ENCODE assay signal across 27 cellular contexts in the genomic region with DNA sequence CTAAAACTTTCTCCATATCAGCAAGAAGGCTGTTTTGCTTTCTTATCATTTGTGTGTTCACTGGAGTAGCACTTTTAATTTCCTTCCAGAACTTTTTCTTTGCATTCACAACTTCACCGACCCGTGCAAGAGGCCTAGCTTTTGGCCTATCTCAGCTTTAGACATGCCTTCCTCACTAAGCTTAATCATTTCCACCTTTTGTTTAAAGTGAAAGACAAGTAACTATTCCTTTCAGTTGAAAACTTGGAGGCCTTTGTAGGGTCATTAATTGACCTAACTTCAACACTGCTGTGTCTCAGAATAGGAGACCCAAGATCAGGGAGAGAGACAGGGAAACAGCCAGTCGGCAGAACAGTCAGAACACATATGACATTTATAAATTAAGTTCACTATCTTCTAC.
"Had no signal": no experiment of that assay in that cellular context is flagged by ENCODE, and none has a peak within 500 bp of the region (broad histone marks: within the 10 kb centered on the region; RNA-seq: fewer than 3 reads in every experiment).

No MANE protein-coding gene starts in this region.

- ATAC-seq: activated T-helper 17 cell treated with anti-CD3 and anti-CD28 coated beads, Interleukin-2, amount 50 U/mL, for 72 hours; Panc1 had no signal

- DNase-seq: activated CD4-positive, alpha-beta memory T cell treated with anti-CD3 and anti-CD28 coated beads for 36 hours; activated CD4-positive, alpha-beta T cell treated with anti-CD3 and anti-CD28 coated beads, Interleukin-2, amount 10 ng/mL, durations not matched to agents 7 days and 5 days; activated CD4-positive, CD25-positive, alpha-beta regulatory T cell; activated gamma-delta T cell; activated naive CD4-positive, alpha-beta T cell treated with anti-CD3 and anti-CD28 coated beads for 36 hours; activated T-cell treated with anti-CD3 and anti-CD28 coated beads for 4 hours; activated T-cell treated with anti-CD3 and anti-CD28 coated beads, Interleukin-2, amount 50 U/mL, for 48 hours; brain microvascular endothelial cell; KG1; MV-4-11; NCI-H1092 treated with DMSO at 0.1 percent for 48 hours; NCI-H1417 treated with DMSO at 0.1 percent for 48 hours; NCI-H1694; NCI-H2029; NCI-H2107; NCI-H2171 treated with DMSO at 0.1 percent for 48 hours; NCI-H345; NCI-H510A; NCI-H526 treated with DMSO at 0.1 percent for 48 hours; NCI-H82; OCI-M1; Right ventricle myocardium superior; SJCRH30; SK-N-SH; T-helper 1 cell had no signal
